Comparison of ENCODE assay signal across 8 cellular contexts in genomic region chr16:21158208-21159110, GRCh38. TPM values are rescaled to one million over a fixed set of nuclear protein-coding genes. Genes with fewer than 3 reads are reported as not detected.
DNase-seq lines count a peak whose midpoint lies in the region; ATAC-seq and TF ChIP-seq lines count a peak whose summit lies in the region.

Gene LDAF1, plus strand, starts transcription at chr16:21158674. Its CDS starts 2,509 bp downstream, at chr16:21161183.

- H3K9me3 ChIP-seq in SK-N-MC (ENCODE audit: low read depth, low read length) (no peaks in the 10 kb centered on the region), testis (no peaks in the 10 kb centered on the region)

- H3K27ac ChIP-seq in KMS-11 = no peak within 1 kb of the TSS
- no peak within 1 kb of the TSS for H3K27ac ChIP-seq in SK-N-MC
- peak within 1 kb of the TSS; percentile 77 to 80 for H3K27ac ChIP-seq in testis

- TF ChIP-seq CTCF in KMS-11 (conservative IDR thresholded peaks at IDR 0.05; ENCODE audit: low read depth, low read length) = no peak
- TF ChIP-seq CTCF in glutamatergic neuron (IDR thresholded peaks at IDR 0.05; ENCODE audit: partially characterized antibody, unreplicated experiment) = no peak
- no peak for TF ChIP-seq CTCF in osteocyte (IDR thresholded peaks at IDR 0.05)
- TF ChIP-seq CTCF in testis (IDR thresholded peaks at IDR 0.05) = no peak

- no peaks in the 10 kb centered on the region for H3K79me2 ChIP-seq in KMS-11 (ENCODE audit: insufficient read depth, low read depth)

- H3K4me1 Mint-ChIP-seq in glutamatergic neuron (ENCODE audit: low read depth, unreplicated experiment) (no peaks in the 10 kb centered on the region), osteocyte (ENCODE audit: unreplicated experiment) (peaks cover 20% of the 10 kb centered on the region)

- no peak for TF ChIP-seq POLR2A in testis (IDR thresholded peaks at IDR 0.05)

- H3K4me3 Mint-ChIP-seq in glutamatergic neuron (ENCODE audit: unreplicated experiment) (peak within 1 kb of the TSS; percentile 95), osteocyte (ENCODE audit: unreplicated experiment) (peak within 1 kb of the TSS; percentile 87)

- peak; percentile 70 for ATAC-seq in GM21717 (IDR thresholded peaks at IDR 0.05; ENCODE audit: unreplicated experiment)

- H3K9ac ChIP-seq in KMS-11 (peak within 1 kb of the TSS; percentile 43; the same call in 1 of the 2 replicates), SK-N-MC (ENCODE audit: insufficient read length) (peak within 1 kb of the TSS; percentile 57)

- H3K36me3 Mint-ChIP-seq in glutamatergic neuron (ENCODE audit: unreplicated experiment) = peaks cover 3% of the 10 kb centered on the region
- peaks cover 7% of the 10 kb centered on the region for H3K36me3 Mint-ChIP-seq in osteocyte (ENCODE audit: unreplicated experiment)

- H3K4me3 ChIP-seq in KMS-11 (IDR thresholded peaks at IDR 0.05; ENCODE audit: insufficient read depth, low read depth, low read length) (no peak within 1 kb of the TSS), SK-N-MC (peak within 1 kb of the TSS; percentile 86), testis (peak within 1 kb of the TSS; percentile 85 to 90)

- H3K27ac Mint-ChIP-seq in glutamatergic neuron (ENCODE audit: unreplicated experiment) (no peak within 1 kb of the TSS), osteocyte (ENCODE audit: unreplicated experiment) (peak within 1 kb of the TSS; percentile 71)

- H3K36me3 ChIP-seq in KMS-11 (ENCODE audit: insufficient read depth) (no peaks in the 10 kb centered on the region), SK-N-MC (ENCODE audit: insufficient read depth, low read length) (0 out of 2 replicates have a peak, but pooled peaks cover 3% of the 10 kb centered on the region), testis (ENCODE audit: low read depth, missing control alignments) (no peaks in the 10 kb centered on the region)

- H3K27me3 Mint-ChIP-seq in glutamatergic neuron (ENCODE audit: unreplicated experiment) = peaks cover 7% of the 10 kb centered on the region
- no peaks in the 10 kb centered on the region for H3K27me3 Mint-ChIP-seq in osteocyte (ENCODE audit: unreplicated experiment)

- WGBS in testis, 2 donors = 1 to 4% methylated on average over 10 to 49 of the region's 59 CpGs

- DNase-seq in DMS53 (lab: John Stamatoyannopoulos, UW) (peak; percentile 85), SK-N-MC (ENCODE audit: low read depth, low spot score) (no peak), glutamatergic neuron (peak; percentile 85), osteocyte (ENCODE audit: extremely low spot score, unreplicated experiment) (peak; percentile 92), testis (peak; percentile 91)
- peak; percentile 85 for DNase-seq in activated naive CD4-positive, alpha-beta T cell treated with anti-CD3 and anti-CD28 coated beads, Interleukin-2, amount 50 U/mL, for 16 hours

- peaks cover 7% of the 10 kb centered on the region for H3K4me1 ChIP-seq in KMS-11 (ENCODE audit: low read depth, poor library complexity, severe bottlenecking)
- H3K4me1 ChIP-seq in testis = peaks cover 29% of the 10 kb centered on the region

- no peaks in the 10 kb centered on the region for H4K20me1 ChIP-seq in KMS-11 (ENCODE audit: insufficient read depth)

- peak within 1 kb of the TSS; percentile 91 for H3K4me2 ChIP-seq in KMS-11

- peak within 1 kb of the TSS; percentile 100 for H2AFZ ChIP-seq in KMS-11 (ENCODE audit: low read depth)

- H3K27me3 ChIP-seq in KMS-11 (ENCODE audit: insufficient read depth, low read depth) (no peaks in the 10 kb centered on the region), testis (no peaks in the 10 kb centered on the region)

- peaks cover under 1% of the 10 kb centered on the region for H3K9me3 Mint-ChIP-seq in glutamatergic neuron (ENCODE audit: unreplicated experiment)
- H3K9me3 Mint-ChIP-seq in osteocyte (ENCODE audit: unreplicated experiment) = no peaks in the 10 kb centered on the region

- intact Hi-C loops in testis (cut with DNase I; ENCODE audit: low total_unique reads) = loop anchor here (10.0 kb wide), 1 partner anchor 146 kb away; no protein-coding TSS in a partner anchor

RNA-seq across cellular contexts. Expression of gene LDAF1, which starts in this region (rescaled TPM):
- total RNA-seq in glutamatergic neuron (ENCODE audit: unreplicated experiment) (23.2 TPM), osteocyte (24.8 and 25.2 TPM in 2 replicates), testis (100 to 1,000 TPM in 1 of 2 donors, 10 to 100 TPM in 1; 54.2 to 131 TPM)
- polyA plus RNA-seq in testis (ENCODE audit: insufficient read depth, low read depth, low replicate concordance) = 22.8 TPM

Comparison
In these comparisons a context has a peak if more than half of its experiments do, and no peak if none do; other contexts are left out.
1. H3K27ac ChIP-seq: peak in testis (2 of 2); none in KMS-11 (single experiment) and SK-N-MC (single experiment).